ENCODE assay signal across 28 cellular contexts in genomic region chr2:44152865-44153264, GRCh38.
"Had no signal": no experiment of that assay in that cellular context is flagged by ENCODE, and none has a peak within 500 bp of the region (broad histone marks: within the 10 kb centered on the region; RNA-seq: fewer than 3 reads in every experiment).

No MANE protein-coding gene starts in this region.

- ATAC-seq: stimulated activated effector memory CD8-positive, alpha-beta T cell treated with anti-CD3 and anti-CD28 coated beads, Interleukin-12 subunit alpha, Interleukin-12 subunit beta, amount 100 ng/mL, for 72 hours; stimulated activated memory B cell treated with anti-CD40 and anti-IgM and Interleukin-4, amounts not matched to agents 10 μg/mL and 1 μg/mL and 100 μg/mL, for 72 hours; stimulated activated naive B cell treated with anti-CD40 and anti-IgM and Interleukin-4, amounts not matched to agents 10 μg/mL and 1 μg/mL and 100 μg/mL, for 72 hours; stimulated activated naive CD8-positive, alpha-beta T cell treated with anti-CD3 and anti-CD28 coated beads, Interleukin-15, amount 100 ng/mL, for 72 hours; stimulated activated naive CD8-positive, alpha-beta T cell treated with anti-CD3 and anti-CD28 coated beads, Interleukin-15, Interleukin-2, amounts not matched to agents 100 U/mL and 50 U/mL, for 24 hours; upper lobe of right lung had no signal

- H3K4me1 ChIP-seq: stomach, suprapubic skin, testis, thyroid gland, tibial nerve, transverse colon, upper lobe of left lung, upper lobe of right lung, uterus, vagina had no signal

- DNase-seq: stimulated activated CD4-positive, alpha-beta T cell treated with anti-CD3 and anti-CD28 coated beads, Interleukin-2, amount 100 ng/mL, for 48 hours; stimulated activated CD4-positive, alpha-beta T cell treated with anti-CD3 and anti-CD28 coated beads, Interleukin-4, amount 100 ng/mL, for 1 hour; stimulated activated CD4-positive, alpha-beta T cell treated with anti-CD3 and anti-CD28 coated beads, Interleukin-4, amount 100 ng/mL, for 24 hours; stimulated activated CD4-positive, alpha-beta T cell treated with anti-CD3 and anti-CD28 coated beads, Interleukin-4, amount 100 ng/mL, for 4 hours; stimulated activated CD8-positive, alpha-beta memory T cell treated with anti-CD3 and anti-CD28 coated beads, Interleukin-4, amount 100 ng/mL, for 48 hours; stimulated activated naive B cell treated with anti-CD40 and anti-IgM and Interleukin-4, amounts not matched to agents 10 μg/mL and 1 μg/mL and 100 μg/mL, for 72 hours; stimulated activated naive CD4-positive, alpha-beta T cell; stimulated activated naive CD4-positive, alpha-beta T cell treated with Interleukin-2 at 50 U/mL for 16 hours; stimulated activated naive CD8-positive, alpha-beta T cell treated with anti-CD3 and anti-CD28 coated beads, Interleukin-15, amount 100 ng/mL, for 72 hours; stimulated activated naive CD8-positive, alpha-beta T cell treated with anti-CD3 and anti-CD28 coated beads, Interleukin-15, Interleukin-2, amounts not matched to agents 100 U/mL and 50 U/mL, for 24 hours; stomach; substantia nigra; testis; thyroid gland; tibial artery; transverse colon; upper lobe of left lung; upper lobe of right lung; uterus had no signal

- FAIRE-seq: urothelium cell line had no signal

- H3K27me3 ChIP-seq: stomach, suprapubic skin, testis, thyroid gland, tibial artery, tibial nerve, transverse colon, upper lobe of left lung, upper lobe of right lung, uterus, vagina had no signal

- H3K9me3 Mint-ChIP-seq: stimulated activated effector memory CD8-positive, alpha-beta T cell treated with anti-CD3 and anti-CD28 coated beads, Interleukin-12 subunit alpha, Interleukin-12 subunit beta, amount 100 ng/mL, for 72 hours; stimulated activated memory B cell treated with anti-CD40 and anti-IgM and Interleukin-4, amounts not matched to agents 10 μg/mL and 1 μg/mL and 100 μg/mL, for 72 hours; stimulated activated naive B cell treated with anti-CD40 and anti-IgM and Interleukin-4, amounts not matched to agents 10 μg/mL and 1 μg/mL and 100 μg/mL, for 72 hours; stimulated activated naive CD8-positive, alpha-beta T cell treated with anti-CD3 and anti-CD28 coated beads, Interleukin-15, amount 100 ng/mL, for 72 hours; stimulated activated naive CD8-positive, alpha-beta T cell treated with anti-CD3 and anti-CD28 coated beads, Interleukin-15, Interleukin-2, amounts not matched to agents 100 ng/mL and 50 ng/mL, for 24 hours; type B pancreatic cell had no signal

- H3K4me1 Mint-ChIP-seq: stimulated activated effector memory CD8-positive, alpha-beta T cell treated with anti-CD3 and anti-CD28 coated beads, Interleukin-12 subunit alpha, Interleukin-12 subunit beta, amount 100 ng/mL, for 72 hours; stimulated activated memory B cell treated with anti-CD40 and anti-IgM and Interleukin-4, amounts not matched to agents 10 μg/mL and 1 μg/mL and 100 μg/mL, for 72 hours; stimulated activated naive B cell treated with anti-CD40 and anti-IgM and Interleukin-4, amounts not matched to agents 10 μg/mL and 1 μg/mL and 100 μg/mL, for 72 hours; stimulated activated naive CD8-positive, alpha-beta T cell treated with anti-CD3 and anti-CD28 coated beads, Interleukin-15, amount 100 ng/mL, for 72 hours had no signal

- H3K36me3 Mint-ChIP-seq: stimulated activated effector memory CD8-positive, alpha-beta T cell treated with anti-CD3 and anti-CD28 coated beads, Interleukin-12 subunit alpha, Interleukin-12 subunit beta, amount 100 ng/mL, for 72 hours; stimulated activated memory B cell treated with anti-CD40 and anti-IgM and Interleukin-4, amounts not matched to agents 10 μg/mL and 1 μg/mL and 100 μg/mL, for 72 hours; stimulated activated naive B cell treated with anti-CD40 and anti-IgM and Interleukin-4, amounts not matched to agents 10 μg/mL and 1 μg/mL and 100 μg/mL, for 72 hours; type B pancreatic cell had no signal

- H3K9me3 ChIP-seq: stomach, suprapubic skin, testis, thoracic aorta, thyroid gland, tibial artery, tibial nerve, transverse colon, upper lobe of left lung, upper lobe of right lung, uterus, vagina had no signal

- H3K27ac Mint-ChIP-seq: stimulated activated effector memory CD8-positive, alpha-beta T cell treated with anti-CD3 and anti-CD28 coated beads, Interleukin-12 subunit alpha, Interleukin-12 subunit beta, amount 100 ng/mL, for 72 hours; stimulated activated memory B cell treated with anti-CD40 and anti-IgM and Interleukin-4, amounts not matched to agents 10 μg/mL and 1 μg/mL and 100 μg/mL, for 72 hours; stimulated activated naive B cell treated with anti-CD40 and anti-IgM and Interleukin-4, amounts not matched to agents 10 μg/mL and 1 μg/mL and 100 μg/mL, for 72 hours; stimulated activated naive CD8-positive, alpha-beta T cell treated with anti-CD3 and anti-CD28 coated beads, Interleukin-15, amount 100 ng/mL, for 72 hours; stimulated activated naive CD8-positive, alpha-beta T cell treated with anti-CD3 and anti-CD28 coated beads, Interleukin-15, Interleukin-2, amounts not matched to agents 100 ng/mL and 50 ng/mL, for 24 hours; type B pancreatic cell had no signal

- H3K27me3 Mint-ChIP-seq: stimulated activated naive B cell treated with anti-CD40 and anti-IgM and Interleukin-4, amounts not matched to agents 10 μg/mL and 1 μg/mL and 100 μg/mL, for 72 hours had no signal

- H3K27ac ChIP-seq: stomach, suprapubic skin, testis, thoracic aorta, thyroid gland, tibial artery, tibial nerve, transverse colon, upper lobe of left lung, upper lobe of right lung, uterus, vagina had no signal

- H3K4me3 ChIP-seq: stomach, suprapubic skin, testis, thoracic aorta, thyroid gland, tibial artery, tibial nerve, transverse colon, upper lobe of left lung, upper lobe of right lung, uterus, vagina had no signal

- H3K4me3 Mint-ChIP-seq: stimulated activated effector memory CD8-positive, alpha-beta T cell treated with anti-CD3 and anti-CD28 coated beads, Interleukin-12 subunit alpha, Interleukin-12 subunit beta, amount 100 ng/mL, for 72 hours; stimulated activated memory B cell treated with anti-CD40 and anti-IgM and Interleukin-4, amounts not matched to agents 10 μg/mL and 1 μg/mL and 100 μg/mL, for 72 hours; stimulated activated naive B cell treated with anti-CD40 and anti-IgM and Interleukin-4, amounts not matched to agents 10 μg/mL and 1 μg/mL and 100 μg/mL, for 72 hours; stimulated activated naive CD8-positive, alpha-beta T cell treated with anti-CD3 and anti-CD28 coated beads, Interleukin-15, amount 100 ng/mL, for 72 hours; stimulated activated naive CD8-positive, alpha-beta T cell treated with anti-CD3 and anti-CD28 coated beads, Interleukin-15, Interleukin-2, amounts not matched to agents 100 ng/mL and 50 ng/mL, for 24 hours; type B pancreatic cell had no signal

- H3K36me3 ChIP-seq: stomach, suprapubic skin, thoracic aorta, thyroid gland, tibial artery, tibial nerve, transverse colon, upper lobe of left lung, upper lobe of right lung, uterus, vagina had no signal
